ENCODE assay signal across 8 cellular contexts in genomic region chr9:26893030-26893676, GRCh38. TPM values are rescaled to one million over a fixed set of nuclear protein-coding genes. Genes with fewer than 3 reads are reported as not detected.
A peak's percentile ranks its signal among the peaks of the same experiment; 100 is the strongest.
DNase-seq lines count a peak whose midpoint lies in the region; ATAC-seq and TF ChIP-seq lines count a peak whose summit lies in the region.

No MANE protein-coding gene starts in this region.

- intact Hi-C loops in activated CD8-positive, alpha-beta T cell treated with anti-CD3 and anti-CD28 coated beads for 36 hours (cut with micrococcal nuclease), result loop anchor here (5.0 kb wide), 1 partner anchor 64 kb away; the partner anchor contains the start of gene IFT74
- intact Hi-C loops in testis (cut with DNase I; ENCODE audit: low total_unique reads), result loop anchor here (5.0 kb wide), 1 partner anchor 64 kb away; the partner anchor contains the start of gene IFT74

- CTCF ChIA-PET in activated CD8-positive, alpha-beta T cell treated with anti-CD3 and anti-CD28 coated beads for 36 hours (lab: Charles Lee), result interaction anchor here (1.7 to 1.8 kb wide), 2 partner anchors 16 to 62 kb away, joined by 4 to 6 read pairs; no protein-coding TSS in a partner anchor

- peak overlapping the region; percentile 90 to 91 for H3K27ac ChIP-seq in testis

- DNase-seq in T-helper 1 cell (no peak), immature natural killer cell (no peak), testis (no peak), 8988T (no peak), HK-2 (ENCODE audit: unreplicated experiment) (no peak)
- DNase-seq in activated CD8-positive, alpha-beta T cell treated with anti-CD3 and anti-CD28 coated beads for 36 hours, result no peak

- peak overlapping the region; percentile 89 to 90 for H3K4me3 ChIP-seq in testis

- no peaks in the 10 kb centered on the region for H3K27me3 Mint-ChIP-seq in T-helper 1 cell treated with Interleukin-12 subunit alpha and Interleukin-12 subunit beta and Interleukin-4 antibody, amounts not matched to agents 30 μg/mL and 1 μg/mL, for 36 hours (ENCODE audit: low read depth)
- H3K27me3 Mint-ChIP-seq in activated CD8-positive, alpha-beta T cell treated with anti-CD3 and anti-CD28 coated beads for 36 hours, result no peaks in the 10 kb centered on the region
- peaks cover 6 to 20% (median 12%) of the 10 kb centered on the region in 3 donors for H3K27me3 Mint-ChIP-seq in immature natural killer cell (ENCODE audit: low read depth in 3 of 3)

- H3K4me3 Mint-ChIP-seq in T-helper 1 cell treated with Interleukin-12 subunit alpha and Interleukin-12 subunit beta and Interleukin-4 antibody, amounts not matched to agents 30 μg/mL and 1 μg/mL, for 36 hours, result peak overlapping the region; percentile 98
- peak overlapping the region; percentile 90 for H3K4me3 Mint-ChIP-seq in activated CD8-positive, alpha-beta T cell treated with anti-CD3 and anti-CD28 coated beads for 36 hours
- H3K4me3 Mint-ChIP-seq in immature natural killer cell, result peak overlapping the region; percentile 97 to 99 (median 98)

- POLR2A ChIA-PET in activated CD8-positive, alpha-beta T cell treated with anti-CD3 and anti-CD28 coated beads for 36 hours (lab: Charles Lee), result interaction anchor here (1.5 to 2.3 kb wide), 3 partner anchors 50 to 54 kb away, joined by 3 to 15 read pairs (median 9); partner anchors contain the start of gene PLAA

- peak overlapping the region; percentile 99 for H3K27ac Mint-ChIP-seq in T-helper 1 cell treated with Interleukin-12 subunit alpha and Interleukin-12 subunit beta and Interleukin-4 antibody, amounts not matched to agents 30 μg/mL and 1 μg/mL, for 36 hours
- H3K27ac Mint-ChIP-seq in activated CD8-positive, alpha-beta T cell treated with anti-CD3 and anti-CD28 coated beads for 36 hours, result peak overlapping the region; percentile 99
- peak overlapping the region; percentile 92 to 100 (median 98) for H3K27ac Mint-ChIP-seq in immature natural killer cell

- TF ChIP-seq CTCF in activated CD8-positive, alpha-beta T cell treated with anti-CD3 and anti-CD28 coated beads for 36 hours (IDR thresholded peaks at IDR 0.05), result no peak
- TF ChIP-seq CTCF in testis (IDR thresholded peaks at IDR 0.05), result no peak

- WGBS in testis, 2 donors, result 15% methylated on average over 7 of the region's 7 CpGs

- TF ChIP-seq POLR2A in testis (IDR thresholded peaks at IDR 0.05), result no peak

- H3K27me3 ChIP-seq in testis, result no peaks in the 10 kb centered on the region

- ATAC-seq in activated CD8-positive, alpha-beta T cell treated with anti-CD3 and anti-CD28 coated beads for 36 hours, result no peak
- ATAC-seq in GM21717 (IDR thresholded peaks at IDR 0.05; ENCODE audit: unreplicated experiment), result no peak

- peaks cover 6% of the 10 kb centered on the region for H3K36me3 Mint-ChIP-seq in T-helper 1 cell treated with Interleukin-12 subunit alpha and Interleukin-12 subunit beta and Interleukin-4 antibody, amounts not matched to agents 30 μg/mL and 1 μg/mL, for 36 hours (ENCODE audit: low read depth)
- peaks cover 9% of the 10 kb centered on the region for H3K36me3 Mint-ChIP-seq in activated CD8-positive, alpha-beta T cell treated with anti-CD3 and anti-CD28 coated beads for 36 hours (ENCODE audit: low read depth)
- H3K36me3 Mint-ChIP-seq in immature natural killer cell, result peaks cover 4 to 6% (median 5%) of the 10 kb centered on the region in 3 donors

- no peaks in the 10 kb centered on the region for H3K9me3 Mint-ChIP-seq in T-helper 1 cell treated with Interleukin-12 subunit alpha and Interleukin-12 subunit beta and Interleukin-4 antibody, amounts not matched to agents 30 μg/mL and 1 μg/mL, for 36 hours
- H3K9me3 Mint-ChIP-seq in activated CD8-positive, alpha-beta T cell treated with anti-CD3 and anti-CD28 coated beads for 36 hours, result peaks cover 5% of the 10 kb centered on the region
- peaks cover 0 to 7% (median 5%) of the 10 kb centered on the region in 6 donors for H3K9me3 Mint-ChIP-seq in immature natural killer cell

- no peaks in the 10 kb centered on the region for H3K9me3 ChIP-seq in testis

- no peaks in the 10 kb centered on the region for H3K36me3 ChIP-seq in testis (ENCODE audit: low read depth, missing control alignments)

- no peaks in the 10 kb centered on the region for H3K4me1 ChIP-seq in testis

- peaks cover 22% of the 10 kb centered on the region for H3K4me1 Mint-ChIP-seq in T-helper 1 cell treated with Interleukin-12 subunit alpha and Interleukin-12 subunit beta and Interleukin-4 antibody, amounts not matched to agents 30 μg/mL and 1 μg/mL, for 36 hours (ENCODE audit: low read depth)
- H3K4me1 Mint-ChIP-seq in activated CD8-positive, alpha-beta T cell treated with anti-CD3 and anti-CD28 coated beads for 36 hours (ENCODE audit: low read depth), result peaks cover 23% of the 10 kb centered on the region
- H3K4me1 Mint-ChIP-seq in immature natural killer cell, result peaks cover 37 to 50% of the 10 kb centered on the region in 2 donors

RNA-seq across cellular contexts. Expression of gene CAAP1, which starts 0.6 kb away (rescaled TPM):
- 10 to 100 TPM; 16.8 to 19.0 TPM for total RNA-seq in activated CD8-positive, alpha-beta T cell treated with anti-CD3 and anti-CD28 coated beads for 36 hours
- polyA plus RNA-seq in immature natural killer cell (10 to 100 TPM; 14.5 to 16.7 (median 16.7) TPM), testis (ENCODE audit: insufficient read depth, low read depth, low replicate concordance) (24.2 TPM)
- total RNA-seq in testis, result 10 to 100 TPM; 25.1 to 27.6 TPM

RNA-seq across cellular contexts. Expression of gene PLAA, which starts 53.9 kb away (rescaled TPM):
- 10 to 100 TPM; 29.8 to 31.9 TPM for total RNA-seq in activated CD8-positive, alpha-beta T cell treated with anti-CD3 and anti-CD28 coated beads for 36 hours
- polyA plus RNA-seq in immature natural killer cell, result 10 to 100 TPM; 11.4 to 26.5 (median 24.2) TPM
- 10 to 100 TPM; 42.6 to 44.2 TPM for total RNA-seq in testis
- polyA plus RNA-seq in testis (ENCODE audit: insufficient read depth, low read depth, low replicate concordance), result 41.4 TPM
